ENCODE assay signal across 30 cellular contexts in the genomic region with DNA sequence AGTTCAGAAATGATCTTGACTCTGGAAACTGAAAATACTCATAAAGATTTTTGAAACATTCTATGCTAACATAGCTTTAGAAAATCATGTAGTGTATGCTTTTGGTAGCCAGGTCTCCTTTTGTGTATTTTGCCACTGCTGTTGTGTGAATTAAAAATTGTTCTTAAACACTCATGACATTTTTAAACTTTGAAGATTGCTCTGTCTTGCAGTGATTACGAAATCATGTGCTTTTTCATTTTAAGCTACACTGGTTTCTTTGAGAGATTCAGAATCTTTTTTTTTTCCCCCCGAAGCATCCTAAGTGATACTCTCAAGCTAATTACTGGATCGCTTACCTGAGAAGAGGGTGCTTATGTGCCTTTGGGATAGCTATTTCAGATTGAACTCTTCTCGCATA.
"Had no signal": no experiment of that assay in that cellular context is flagged by ENCODE, and none has a peak within 500 bp of the region (broad histone marks: within the 10 kb centered on the region; RNA-seq: fewer than 3 reads in every experiment).

No MANE protein-coding gene starts in this region.

- H3K36me3 ChIP-seq: adrenal gland, neural progenitor cell, uterus had no signal

- H3K4me3 Mint-ChIP-seq: activated CD4-positive, alpha-beta memory T cell treated with anti-CD3 and anti-CD28 coated beads, Interleukin-2, amount 10 ng/mL, durations not matched to agents 7 days and 5 days; activated CD4-positive, alpha-beta T cell treated with anti-CD3 and anti-CD28 coated beads, Interleukin-2, amount 10 ng/mL, durations not matched to agents 7 days and 5 days; activated naive CD8-positive, alpha-beta T cell; activated T-cell treated with anti-CD3 and anti-CD28 coated beads, Interleukin-2, amount 50 U/mL, for 24 hours; mesothelial cell of epicardium; naive thymus-derived CD4-positive, alpha-beta T cell; neural progenitor cell; stimulated activated naive CD8-positive, alpha-beta T cell treated with anti-CD3 and anti-CD28 coated beads, Interleukin-15, Interleukin-2, amounts not matched to agents 100 ng/mL and 50 ng/mL, for 24 hours; type B pancreatic cell had no signal

- H3K4me1 Mint-ChIP-seq: activated CD4-positive, alpha-beta T cell treated with anti-CD3 and anti-CD28 coated beads, Interleukin-2, amount 10 ng/mL, durations not matched to agents 7 days and 5 days; neural progenitor cell had no signal

- H3K4me1 ChIP-seq: ascending aorta, neural progenitor cell, parathyroid adenoma, right atrium auricular region, uterus had no signal

- H3K27me3 ChIP-seq: adrenal gland, ascending aorta, brain microvascular endothelial cell, dorsolateral prefrontal cortex, gastroesophageal sphincter, neural progenitor cell, right atrium auricular region, spleen, uterus had no signal

- H3K4me2 ChIP-seq: neural progenitor cell had no signal

- H3K9ac ChIP-seq: neural progenitor cell, parathyroid adenoma had no signal

- H3K9me3 Mint-ChIP-seq: activated CD4-positive, alpha-beta memory T cell treated with anti-CD3 and anti-CD28 coated beads, Interleukin-2, amount 10 ng/mL, durations not matched to agents 7 days and 5 days; activated CD4-positive, alpha-beta T cell treated with anti-CD3 and anti-CD28 coated beads, Interleukin-2, amount 10 ng/mL, durations not matched to agents 7 days and 5 days; activated T-cell treated with anti-CD3 and anti-CD28 coated beads, Interleukin-2, amount 50 U/mL, for 24 hours; mesothelial cell of epicardium; neural progenitor cell; stimulated activated naive CD8-positive, alpha-beta T cell treated with anti-CD3 and anti-CD28 coated beads, Interleukin-15, Interleukin-2, amounts not matched to agents 100 ng/mL and 50 ng/mL, for 24 hours; type B pancreatic cell had no signal

- DNase-seq: activated CD4-positive, alpha-beta memory T cell treated with anti-CD3 and anti-CD28 coated beads, Interleukin-2, amount 10 ng/mL, durations not matched to agents 7 days and 5 days; activated CD4-positive, alpha-beta T cell treated with anti-CD3 and anti-CD28 coated beads for 1 hour; activated CD4-positive, alpha-beta T cell treated with anti-CD3 and anti-CD28 coated beads, Interleukin-2, amount 10 ng/mL, durations not matched to agents 7 days and 5 days; activated CD8-positive, alpha-beta memory T cell treated with anti-CD3 and anti-CD28 coated beads, Interleukin-2, amount 50 U/mL, for 48 hours; activated naive CD4-positive, alpha-beta T cell; activated T-cell treated with anti-CD3 and anti-CD28 coated beads, Interleukin-2, amount 50 U/mL, for 24 hours; adrenal gland; brain microvascular endothelial cell; dorsolateral prefrontal cortex; effector memory CD4-positive, alpha-beta T cell; head of caudate nucleus; hippocampal formation; left cardiac atrium; naive thymus-derived CD4-positive, alpha-beta T cell; occipital lobe; psoas muscle; spleen; stimulated activated CD4-positive, alpha-beta T cell treated with anti-CD3 and anti-CD28 coated beads, Interleukin-2, amount 100 ng/mL, for 48 hours; uterus had no signal

- ATAC-seq: gastroesophageal sphincter; left cardiac atrium; naive thymus-derived CD4-positive, alpha-beta T cell; psoas muscle had no signal

- H3K4me3 ChIP-seq: adrenal gland, ascending aorta, coronary artery, dorsolateral prefrontal cortex, gastroesophageal sphincter, neural progenitor cell, psoas muscle, right atrium auricular region, spleen, uterus had no signal

- H3K27ac ChIP-seq: adrenal gland, ascending aorta, brain microvascular endothelial cell, coronary artery, dorsolateral prefrontal cortex, gastroesophageal sphincter, neural progenitor cell, parathyroid adenoma, psoas muscle, right atrium auricular region, spleen, uterus had no signal

- FAIRE-seq: keratinocyte had no signal

- H3K9me3 ChIP-seq: adrenal gland, ascending aorta, gastroesophageal sphincter, psoas muscle, right atrium auricular region, spleen, uterus had no signal

- H3K27ac Mint-ChIP-seq: activated CD4-positive, alpha-beta T cell treated with anti-CD3 and anti-CD28 coated beads, Interleukin-2, amount 10 ng/mL, durations not matched to agents 7 days and 5 days; activated naive CD8-positive, alpha-beta T cell; mesothelial cell of epicardium; neural progenitor cell; stimulated activated naive CD8-positive, alpha-beta T cell treated with anti-CD3 and anti-CD28 coated beads, Interleukin-15, Interleukin-2, amounts not matched to agents 100 ng/mL and 50 ng/mL, for 24 hours; type B pancreatic cell had no signal

- H3K27me3 Mint-ChIP-seq: activated CD4-positive, alpha-beta memory T cell treated with anti-CD3 and anti-CD28 coated beads, Interleukin-2, amount 10 ng/mL, durations not matched to agents 7 days and 5 days; activated CD4-positive, alpha-beta T cell treated with anti-CD3 and anti-CD28 coated beads, Interleukin-2, amount 10 ng/mL, durations not matched to agents 7 days and 5 days; activated naive CD8-positive, alpha-beta T cell; activated T-cell treated with anti-CD3 and anti-CD28 coated beads, Interleukin-2, amount 50 U/mL, for 24 hours; naive thymus-derived CD4-positive, alpha-beta T cell; stimulated activated naive CD8-positive, alpha-beta T cell treated with anti-CD3 and anti-CD28 coated beads, Interleukin-15, Interleukin-2, amounts not matched to agents 100 ng/mL and 50 ng/mL, for 24 hours; type B pancreatic cell had no signal

- H2AFZ ChIP-seq: neural progenitor cell, parathyroid adenoma had no signal
